In the genomic region with DNA sequence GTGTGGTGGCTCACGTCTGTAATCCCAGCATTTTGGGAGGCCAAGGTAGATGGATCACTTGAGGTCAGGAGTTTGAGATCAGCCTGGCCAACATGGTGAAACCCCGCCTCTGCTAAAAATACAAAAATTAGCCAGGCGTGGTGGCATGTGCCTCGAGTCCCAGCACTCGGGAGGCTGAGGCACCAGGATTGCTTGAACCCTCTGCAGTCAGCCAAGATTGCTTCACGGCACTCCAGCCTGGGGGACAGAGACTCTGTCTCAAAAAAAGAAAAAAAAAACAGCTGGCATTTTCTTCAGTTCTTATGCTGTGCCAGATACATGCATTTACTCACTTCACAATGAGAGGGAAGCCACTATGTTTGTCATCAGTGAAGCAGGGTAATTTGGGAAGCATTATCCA, we compare ENCODE assay signal across 14 cellular contexts. TPM values are rescaled to one million over a fixed set of nuclear protein-coding genes. Genes with fewer than 3 reads are reported as not detected.
"Had no signal": no experiment of that assay in that cellular context is flagged by ENCODE, and none has a peak within 500 bp of the region (broad histone marks: within the 10 kb centered on the region; RNA-seq: fewer than 3 reads in every experiment).

No MANE protein-coding gene starts in this region.

RNA-seq across cellular contexts. Expression of a gene that starts 22.9 kb away (rescaled TPM):
- total RNA-seq: activated CD4-positive, alpha-beta T cell treated with anti-CD3 and anti-CD28 coated beads, Interleukin-2, amount 10 ng/mL, durations not matched to agents 24 days and 14 days; activated CD8-positive, alpha-beta memory T cell treated with anti-CD3 and anti-CD28 coated beads for 36 hours; activated CD8-positive, alpha-beta T cell treated with anti-CD3 and anti-CD28 coated beads for 36 hours; activated naive CD8-positive, alpha-beta T cell treated with anti-CD3 and anti-CD28 coated beads for 36 hours; activated T-cell treated with anti-CD3 and anti-CD28 coated beads, Interleukin-2, amount 50 U/mL, for 72 hours; activated T-helper 17 cell treated with anti-CD3 and anti-CD28 coated beads, Interleukin-2, amount 50 U/mL, for 72 hours; aorta; K562; OCI-LY7; PC-9; SJCRH30; T-helper 1 cell treated with Interleukin-12 subunit alpha and Interleukin-12 subunit beta and Interleukin-4 antibody, amounts not matched to agents 30 ng/mL and 1 ng/mL, for 36 hours; T-helper 2 cell treated with Interferon-gamma antibody and Interleukin-4, amounts not matched to agents 100 ng/mL and 5 ng/mL, for 36 hours had no signal
- polyA plus RNA-seq: aorta, K562 had no signal

RNA-seq across cellular contexts. Expression of a gene that starts 58.2 kb away (rescaled TPM):
- total RNA-seq: activated CD4-positive, alpha-beta T cell treated with anti-CD3 and anti-CD28 coated beads, Interleukin-2, amount 10 ng/mL, durations not matched to agents 24 days and 14 days; activated CD8-positive, alpha-beta memory T cell treated with anti-CD3 and anti-CD28 coated beads for 36 hours; activated CD8-positive, alpha-beta T cell treated with anti-CD3 and anti-CD28 coated beads for 36 hours; activated naive CD8-positive, alpha-beta T cell treated with anti-CD3 and anti-CD28 coated beads for 36 hours; activated T-cell treated with anti-CD3 and anti-CD28 coated beads, Interleukin-2, amount 50 U/mL, for 72 hours; activated T-helper 17 cell treated with anti-CD3 and anti-CD28 coated beads, Interleukin-2, amount 50 U/mL, for 72 hours; aorta; K562; M059J; OCI-LY7; PC-9; SJCRH30; T-helper 1 cell treated with Interleukin-12 subunit alpha and Interleukin-12 subunit beta and Interleukin-4 antibody, amounts not matched to agents 30 ng/mL and 1 ng/mL, for 36 hours; T-helper 2 cell treated with Interferon-gamma antibody and Interleukin-4, amounts not matched to agents 100 ng/mL and 5 ng/mL, for 36 hours had no signal
- polyA plus RNA-seq: K562 had no signal
